In genomic region chr22:33302549-33302948, GRCh38 we compare ENCODE assay signal across 11 cellular contexts.
A peak's percentile ranks its signal among the peaks of the same experiment; 100 is the strongest.
DNase-seq lines count a peak whose midpoint lies in the region; TF ChIP-seq lines count a peak whose summit lies in the region.
"Had no signal": no experiment of that assay in that cellular context is flagged by ENCODE, and none has a peak within 500 bp of the region (broad histone marks: within the 10 kb centered on the region; RNA-seq: fewer than 3 reads in every experiment).

No MANE protein-coding gene starts in this region.

- H2AFZ ChIP-seq in fibroblast of lung (ENCODE audit: low read length), result peak overlapping the region; percentile 40
- H2AFZ ChIP-seq in neuronal stem cell (ENCODE audit: low read length), result peak overlapping the region; percentile 38

- H3K4me1 ChIP-seq in fibroblast of lung (ENCODE audit: control insufficient read depth, extremely low read depth, insufficient read depth, low read length), result no peaks in the 10 kb centered on the region
- H3K4me1 ChIP-seq in neuronal stem cell (ENCODE audit: control insufficient read depth in 2 of 2, insufficient read depth in 1 of 2, low read depth in 1 of 2, low read length in 2 of 2), result peaks cover 7 to 10% of the 10 kb centered on the region in 2 donors
- peaks cover 13 to 14% of the 10 kb centered on the region in 2 donors for H3K4me1 ChIP-seq in thyroid gland

- H2BK5ac ChIP-seq in neuronal stem cell (ENCODE audit: low read length), result no peak overlapping the region

- TF ChIP-seq CTCF in fibroblast of lung (conservative IDR thresholded peaks at IDR 0.05 in 1 of 2, IDR thresholded peaks at IDR 0.05 in 1 of 2; ENCODE audit: low read depth in 1 of 2, low read length in 2 of 2) (no peak), thyroid gland (IDR thresholded peaks at IDR 0.05) (no peak)

- H4K91ac ChIP-seq in neuronal stem cell (ENCODE audit: low read depth, low read length, poor library complexity), result no peak overlapping the region

- DNase-seq in AG20443 (ENCODE audit: low spot score) (peak; percentile 46), H7 (peak; percentile 45), fibroblast of lung (ENCODE audit: low read depth in 2 of 2) (no peak), neuronal stem cell (ENCODE audit: low spot score) (no peak), thyroid gland (no peak), MV-4-11 (lab: John Stamatoyannopoulos, UW) (no peak), NCI-H1092 (lab: John Stamatoyannopoulos, UW) (no peak), SW 1271 (lab: John Stamatoyannopoulos, UW) (no peak)

- no peak overlapping the region for H4K8ac ChIP-seq in neuronal stem cell (ENCODE audit: low read depth, low read length)

- no peak overlapping the region for H3K18ac ChIP-seq in neuronal stem cell (ENCODE audit: low read length)

- intact Hi-C loops in thyroid gland (cut with DNase I), result loop anchor here (5.0 kb wide), 1 partner anchor 275 kb away; no protein-coding TSS in a partner anchor

- H3K79me1 ChIP-seq in neuronal stem cell (ENCODE audit: low read depth, low read length), result no peaks in the 10 kb centered on the region

- no peak overlapping the region for H3K23ac ChIP-seq in neuronal stem cell (ENCODE audit: low read depth, low read length, poor library complexity)

- WGBS in neuronal stem cell (ENCODE audit: extremely low coverage in 2 of 2, insufficient read length in 2 of 2, insufficient replicate concordance in 1 of 2), 2 donors, result no CpG with 5 or more reads among the region's 11 CpGs
- WGBS in thyroid gland, 2 donors, result 78 to 80% methylated on average over 11 of the region's 11 CpGs

- no peaks in the 10 kb centered on the region for H4K20me1 ChIP-seq in fibroblast of lung (ENCODE audit: control insufficient read depth, extremely low read depth, insufficient read depth, low read length)

- H3K27me3 ChIP-seq in H7 (ENCODE audit: control insufficient read depth, insufficient read depth, low read length) (no peaks in the 10 kb centered on the region), fibroblast of lung (ENCODE audit: control insufficient read depth, insufficient read depth, low read length) (no peaks in the 10 kb centered on the region), neuronal stem cell (ENCODE audit: control insufficient read depth in 3 of 3, insufficient read depth in 3 of 3, low read depth in 1 of 3, low read length in 3 of 3) (no peaks in the 10 kb centered on the region), thyroid gland (no peaks in the 10 kb centered on the region)
- H3K27me3 ChIP-seq: esophagus squamous epithelium had no signal

- H3K79me2 ChIP-seq in fibroblast of lung (ENCODE audit: control insufficient read depth, insufficient read depth, low read length), result no peaks in the 10 kb centered on the region

- H3K9me3 ChIP-seq in fibroblast of lung (ENCODE audit: control insufficient read depth, insufficient read depth, low read depth, low read length), result no peaks in the 10 kb centered on the region
- peaks cover 0 to 2% of the 10 kb centered on the region in 2 donors for H3K9me3 ChIP-seq in neuronal stem cell (replicated peaks in 1 of 2; ENCODE audit: control insufficient read depth in 2 of 2, insufficient read depth in 1 of 2, low read depth in 1 of 2, low read length in 2 of 2)
- H3K9me3 ChIP-seq in thyroid gland, result no peaks in the 10 kb centered on the region
- H3K9me3 ChIP-seq: esophagus squamous epithelium, prostate gland had no signal

- H2BK15ac ChIP-seq in neuronal stem cell (ENCODE audit: low read length), result no peak overlapping the region

- no peak overlapping the region for H2AK5ac ChIP-seq in neuronal stem cell (ENCODE audit: low read depth, low read length)

- H3K4ac ChIP-seq in neuronal stem cell (ENCODE audit: low read length), result no peak overlapping the region

- no peak overlapping the region for H2BK12ac ChIP-seq in neuronal stem cell (ENCODE audit: low read length)

- no peak overlapping the region for H3K14ac ChIP-seq in neuronal stem cell (ENCODE audit: low read length)

- H3K36me3 ChIP-seq in H7 (replicated peaks; ENCODE audit: control insufficient read depth, insufficient read depth, low read length) (no peaks in the 10 kb centered on the region; the same call in 1 of the 2 replicates), fibroblast of lung (ENCODE audit: control insufficient read depth, insufficient read depth, low read length) (no peaks in the 10 kb centered on the region), neuronal stem cell (replicated peaks in 1 of 2; ENCODE audit: control insufficient read depth in 2 of 2, insufficient read depth in 2 of 2, low read length in 2 of 2) (peaks cover 0 to 3% of the 10 kb centered on the region in 2 donors), thyroid gland (no peaks in the 10 kb centered on the region)
- H3K36me3 ChIP-seq: esophagus squamous epithelium, prostate gland had no signal

- H3K4me2 ChIP-seq in fibroblast of lung (ENCODE audit: extremely low read depth, insufficient read depth, low read length), result peak overlapping the region; percentile 19
- no peak overlapping the region for H3K4me2 ChIP-seq in neuronal stem cell (ENCODE audit: insufficient read depth, low read length, poor library complexity, severe bottlenecking)

- H3K27ac ChIP-seq in fibroblast of lung (ENCODE audit: insufficient read depth, low read length) (no peak overlapping the region), neuronal stem cell (replicated peaks; ENCODE audit: low read length) (no peak overlapping the region), thyroid gland (no peak overlapping the region)
- H3K27ac ChIP-seq: esophagus squamous epithelium, KMS-11, prostate gland had no signal

- H3K9ac ChIP-seq in fibroblast of lung (ENCODE audit: insufficient read depth, low read length), result no peak overlapping the region
- no peak overlapping the region for H3K9ac ChIP-seq in neuronal stem cell (ENCODE audit: low read depth, low read length, poor library complexity)
- H3K9ac ChIP-seq: KMS-11 had no signal

- H3K4me3 ChIP-seq in H7 (ENCODE audit: insufficient read depth, low read depth, low read length) (no peak overlapping the region), fibroblast of lung (replicated peaks in 1 of 4; ENCODE audit: control extremely low read depth in 1 of 4, insufficient read depth in 1 of 4, low read depth in 3 of 4, low read length in 4 of 4) (no peak overlapping the region), neuronal stem cell (ENCODE audit: low read length in 2 of 2) (no peak overlapping the region), thyroid gland (replicated peaks in 1 of 3) (no peak overlapping the region)
- H3K4me3 ChIP-seq: prostate gland had no signal

- H2BK120ac ChIP-seq in neuronal stem cell (ENCODE audit: low read depth, low read length), result no peak overlapping the region

- no peak for TF ChIP-seq POLR2A in thyroid gland (IDR thresholded peaks at IDR 0.05)

Comparison
In these comparisons a context has a peak if more than half of its experiments do, and no peak if none do; other contexts are left out.
1. DNase-seq: peak in AG20443 (single experiment) and H7 (single experiment); none in fibroblast of lung (0 of 2), neuronal stem cell (single experiment), thyroid gland (0 of 2), MV-4-11 (single experiment), NCI-H1092 (single experiment) and SW 1271 (0 of 2).